10 cellular contexts compared by ENCODE assay signal in genomic region chr14:99730876-99731351, GRCh38. TPM values are rescaled to one million over a fixed set of nuclear protein-coding genes. Genes with fewer than 3 reads are reported as not detected.
A peak's percentile ranks its signal among the peaks of the same experiment; 100 is the strongest.
DNase-seq lines count a peak whose midpoint lies in the region; ATAC-seq and TF ChIP-seq lines count a peak whose summit lies in the region.
"Had no signal": no experiment of that assay in that cellular context is flagged by ENCODE, and none has a peak within 500 bp of the region (broad histone marks: within the 10 kb centered on the region; RNA-seq: fewer than 3 reads in every experiment).

No MANE protein-coding gene starts in this region.

- H3K36me3 ChIP-seq in Caco-2 (ENCODE audit: control insufficient read depth, insufficient read depth, low read length), result no peaks in the 10 kb centered on the region
- H3K36me3 ChIP-seq in trophoblast cell (ENCODE audit: control insufficient read depth in 1 of 2, insufficient read depth in 2 of 2, low read length in 2 of 2), result no peaks in the 10 kb centered on the region

- H3K14ac ChIP-seq in trophoblast cell (ENCODE audit: low read length), result no peak overlapping the region

- H3K18ac ChIP-seq in trophoblast cell (ENCODE audit: low read length), result peak overlapping the region; percentile 14

- no peak overlapping the region for H4K91ac ChIP-seq in trophoblast cell (ENCODE audit: low read depth, low read length)

- peak overlapping the region; percentile 83 for H4K8ac ChIP-seq in trophoblast cell (ENCODE audit: low read depth, low read length)

- H3K36me3 Mint-ChIP-seq in Caco-2 (ENCODE audit: insufficient read depth, unreplicated experiment), result peaks cover 9% of the 10 kb centered on the region
- H3K36me3 Mint-ChIP-seq in T-cell, result no peaks in the 10 kb centered on the region

- H3K4me3 ChIP-seq in Caco-2 (ENCODE audit: low read depth, low read length) (0 out of 2 replicates have a peak overlapping the region, but pooled peaks have one; percentile 17), right cardiac atrium (ENCODE audit: low read length) (no peak overlapping the region), trophoblast cell (ENCODE audit: low read depth, low read length) (peak overlapping the region; percentile 78)

- TSS peak; percentile 61 for BruUV-seq in Caco-2 (replicated peaks; lab: Mats Ljungman, UMichigan)

- intact Hi-C loops in Caco-2 (cut with micrococcal nuclease; ENCODE audit: unreplicated experiment), result loop anchor here (1.0 to 5.0 kb wide), 5 partner anchors 53 to 209 kb away; partner anchors contain the start of gene EML1
- intact Hi-C loops in right cardiac atrium (cut with DNase I), result loop anchor here (1.0 to 10.0 kb wide), 4 partner anchors 61 to 156 kb away; partner anchors contain the start of gene EML1 (in 3 of the 4)

- H4K12ac ChIP-seq in trophoblast cell (ENCODE audit: low read depth, low read length), result peak overlapping the region; percentile 76

- H3K9me3 Mint-ChIP-seq in Caco-2 (ENCODE audit: unreplicated experiment) (no peaks in the 10 kb centered on the region), T-cell (no peaks in the 10 kb centered on the region)

- no peak for TF ChIP-seq CTCF in Caco-2 (IDR thresholded peaks at IDR 0.05; ENCODE audit: insufficient read depth in 1 of 2, low read depth in 1 of 2, low read length in 1 of 2, severe bottlenecking in 1 of 2, unreplicated experiment in 1 of 2)

- H3K27me3 ChIP-seq in Caco-2 (replicated peaks; ENCODE audit: control insufficient read depth, insufficient read depth, low read length) (no peaks in the 10 kb centered on the region), right cardiac atrium (ENCODE audit: control insufficient read depth, insufficient read depth) (no peaks in the 10 kb centered on the region), trophoblast cell (ENCODE audit: insufficient read depth, low read length) (no peaks in the 10 kb centered on the region)

- no peak overlapping the region for H2BK5ac ChIP-seq in trophoblast cell (ENCODE audit: low read depth, low read length, poor library complexity)

- DNase-seq in Caco-2 (no peak), T-cell (no peak), right cardiac atrium (peak in 2 of 3 donors; percentile 67 to 71), trophoblast cell (no peak), superior temporal gyrus (ENCODE audit: extremely low spot score) (no peak), NOMO-1 treated with DMSO at 0.1 percent for 48 hours (lab: John Stamatoyannopoulos, UW; ENCODE audit: unreplicated experiment) (no peak), NCI-H187 (lab: John Stamatoyannopoulos, UW) (no peak)
- DNase-seq: NCI-H526 treated with DMSO at 0.1 percent for 48 hours had no signal

- no peak for ATAC-seq in T-cell (replicated peaks in 1 of 4)
- no peak for ATAC-seq in right cardiac atrium
- no peak for ATAC-seq in GM21576 (IDR thresholded peaks at IDR 0.05; ENCODE audit: unreplicated experiment)

- peak overlapping the region; percentile 10 for H2BK12ac ChIP-seq in trophoblast cell (ENCODE audit: low read length)

- no peaks in the 10 kb centered on the region for H3K4me1 Mint-ChIP-seq in Caco-2 (ENCODE audit: low read depth, unreplicated experiment)
- H3K4me1 Mint-ChIP-seq in T-cell, result peaks cover 0 to 2% (median 0%) of the 10 kb centered on the region in 3 donors

- peak overlapping the region; percentile 92 for H3K4me2 ChIP-seq in trophoblast cell (ENCODE audit: low read length)

- H3K4me3 Mint-ChIP-seq in Caco-2 (ENCODE audit: unreplicated experiment) (peak overlapping the region; percentile 72), T-cell (peak overlapping the region in 2 of 3 donors; percentile 39 to 58)

- 73% methylated on average over 10 of the region's 10 CpGs for WGBS in right cardiac atrium
- no CpG with 5 or more reads among the region's 10 CpGs for WGBS in trophoblast cell (ENCODE audit: extremely low coverage, insufficient coverage, insufficient read length)

- peak overlapping the region; percentile 53 for H3K27ac Mint-ChIP-seq in Caco-2 (ENCODE audit: unreplicated experiment)
- H3K27ac Mint-ChIP-seq in T-cell, result no peak overlapping the region

- no peak overlapping the region for H3K23ac ChIP-seq in trophoblast cell (ENCODE audit: low read length)

- H3K27ac ChIP-seq in right cardiac atrium (ENCODE audit: low read length) (no peak overlapping the region), trophoblast cell (ENCODE audit: low read depth, low read length) (no peak overlapping the region)

- CTCF ChIA-PET in Caco-2 (lab: Charles Lee), result interaction anchor here (0.5 to 1.8 kb wide), 11 partner anchors 22 to 180 kb away, joined by 3 to 15 read pairs (median 4); partner anchors contain the start of genes CYP46A1 and EML1
- CTCF ChIA-PET in T-cell (lab: Charles Lee), result interaction anchor here (0.7 to 1.5 kb wide), 3 partner anchors 50 to 157 kb away, joined by 3 to 5 read pairs (median 4); no protein-coding TSS in a partner anchor

- H3K79me1 ChIP-seq in trophoblast cell (ENCODE audit: low read length), result peaks cover 3% of the 10 kb centered on the region

- POLR2A ChIA-PET in Caco-2 (lab: Charles Lee) (interaction anchor here (0.6 to 1.2 kb wide), 5 partner anchors 47 to 260 kb away, joined by 3 to 8 read pairs (median 3); partner anchors contain the start of genes CYP46A1, EML1 and SETD3), T-cell (lab: Charles Lee) (no interaction called here)

- peaks cover 10% of the 10 kb centered on the region for H3K4me1 ChIP-seq in Caco-2
- no peaks in the 10 kb centered on the region for H3K4me1 ChIP-seq in right cardiac atrium (ENCODE audit: control insufficient read depth, insufficient read depth, low read length)
- H3K4me1 ChIP-seq in trophoblast cell (ENCODE audit: control insufficient read depth in 1 of 2, insufficient read depth in 2 of 2, low read length in 2 of 2), result peaks cover 7% of the 10 kb centered on the region in 2 experiments

- H3K27me3 Mint-ChIP-seq in Caco-2 (ENCODE audit: insufficient read depth, unreplicated experiment), result no peaks in the 10 kb centered on the region
- peaks cover 26 to 61% of the 10 kb centered on the region in 2 donors for H3K27me3 Mint-ChIP-seq in T-cell

- no peaks in the 10 kb centered on the region for H3K9me3 ChIP-seq in Caco-2
- no peaks in the 10 kb centered on the region for H3K9me3 ChIP-seq in right cardiac atrium (ENCODE audit: control insufficient read depth, low read length)
- peaks cover 3% of the 10 kb centered on the region for H3K9me3 ChIP-seq in trophoblast cell (ENCODE audit: insufficient read depth, low read depth, low read length)

- H3K79me2 ChIP-seq in trophoblast cell (ENCODE audit: control insufficient read depth, insufficient read depth, low read length, poor library complexity), result peaks cover 2% of the 10 kb centered on the region

- no peak overlapping the region for H3K9ac ChIP-seq in trophoblast cell (ENCODE audit: low read length)

- no peak overlapping the region for H2BK120ac ChIP-seq in trophoblast cell (ENCODE audit: insufficient read depth, low read length, poor library complexity)

- H2AFZ ChIP-seq in trophoblast cell (ENCODE audit: insufficient read depth, low read length, poor library complexity), result peak overlapping the region; percentile 82

- H3K4ac ChIP-seq in trophoblast cell (ENCODE audit: low read depth, low read length), result no peak overlapping the region

- H2AK5ac ChIP-seq in trophoblast cell (ENCODE audit: low read length), result no peak overlapping the region

RNA-seq across cellular contexts. Expression of gene CYP46A1, which starts 46.8 kb away (rescaled TPM):
- total RNA-seq in Caco-2 (2022) (0.05 and 0.09 TPM in 2 replicates), T-cell (under 1 TPM; 0.10 to 0.51 (median 0.39) TPM), right cardiac atrium (1 to 10 TPM; 5.7 to 9.2 (median 7.9) TPM)
- 5.8 TPM for polyA plus RNA-seq in right cardiac atrium
- polyA plus RNA-seq in trophoblast cell (2013), result 0.35 and 0.41 TPM in 2 replicates
- total RNA-seq: bronchial epithelial cell had no signal

Comparison
In these comparisons a context has a peak if more than half of its experiments do, and no peak if none do; other contexts are left out.
1. DNase-seq: peak in right cardiac atrium (2 of 3); none in Caco-2 (0 of 2), T-cell (0 of 34), trophoblast cell (0 of 2), superior temporal gyrus (single experiment), NOMO-1 treated with DMSO at 0.1 percent for 48 hours (single experiment) and NCI-H187 (0 of 2).